In genomic region chr18:13580351-13580750, GRCh38 we compare ENCODE assay signal across 18 cellular contexts.
DNase-seq lines count a peak whose midpoint lies in the region; ATAC-seq and TF ChIP-seq lines count a peak whose summit lies in the region.
"Had no signal": no experiment of that assay in that cellular context is flagged by ENCODE, and none has a peak within 500 bp of the region (broad histone marks: within the 10 kb centered on the region; RNA-seq: fewer than 3 reads in every experiment).

No MANE protein-coding gene starts in this region.

- TF ChIP-seq POLR2A in spleen (IDR thresholded peaks at IDR 0.05) = no peak

- CTCF ChIA-PET in activated CD4-positive, alpha-beta memory T cell treated with anti-CD3 and anti-CD28 coated beads, Interleukin-2, amount 10 ng/mL, durations not matched to agents 7 days and 5 days (lab: Charles Lee) = interaction anchor here (0.9 kb wide), 1 partner anchor 21 kb away, joined by 3 read pairs; no protein-coding TSS in a partner anchor
- CTCF ChIA-PET in activated CD4-positive, alpha-beta memory T cell treated with anti-CD3 and anti-CD28 coated beads for 36 hours (lab: Charles Lee) = no interaction called here

- 79 to 94% (median 90%) methylated on average over 2 to 7 of the region's 7 CpGs for WGBS in spleen, 5 donors

- no peaks in the 10 kb centered on the region for H3K27me3 Mint-ChIP-seq in activated CD4-positive, alpha-beta memory T cell treated with anti-CD3 and anti-CD28 coated beads, Interleukin-2, amount 10 ng/mL, durations not matched to agents 7 days and 5 days
- H3K27me3 Mint-ChIP-seq in activated CD4-positive, alpha-beta memory T cell treated with anti-CD3 and anti-CD28 coated beads for 36 hours = no peaks in the 10 kb centered on the region
- H3K27me3 Mint-ChIP-seq in activated naive CD8-positive, alpha-beta T cell treated with anti-CD3 and anti-CD28 coated beads, Interleukin-2, amount 50 U/mL, for 24 hours = peaks cover 2% of the 10 kb centered on the region

- peaks cover 10% of the 10 kb centered on the region for H3K36me3 Mint-ChIP-seq in activated CD4-positive, alpha-beta memory T cell treated with anti-CD3 and anti-CD28 coated beads, Interleukin-2, amount 10 ng/mL, durations not matched to agents 7 days and 5 days (ENCODE audit: low read depth)
- peaks cover 10% of the 10 kb centered on the region for H3K36me3 Mint-ChIP-seq in activated CD4-positive, alpha-beta memory T cell treated with anti-CD3 and anti-CD28 coated beads for 36 hours
- H3K36me3 Mint-ChIP-seq in activated naive CD8-positive, alpha-beta T cell treated with anti-CD3 and anti-CD28 coated beads, Interleukin-2, amount 50 U/mL, for 24 hours (ENCODE audit: low read depth) = peaks cover 6% of the 10 kb centered on the region

- H3K4me3 ChIP-seq in DND-41 (ENCODE audit: low read depth in 1 of 2, low read length in 2 of 2) (no peak overlapping the region), spleen (no peak overlapping the region), ascending aorta (no peak overlapping the region)
- H3K4me3 ChIP-seq: HAP-1, vagina had no signal

- no peak overlapping the region for H3K4me3 Mint-ChIP-seq in activated CD4-positive, alpha-beta memory T cell treated with anti-CD3 and anti-CD28 coated beads, Interleukin-2, amount 10 ng/mL, durations not matched to agents 7 days and 5 days
- no peak overlapping the region for H3K4me3 Mint-ChIP-seq in activated CD4-positive, alpha-beta memory T cell treated with anti-CD3 and anti-CD28 coated beads for 36 hours
- no peak overlapping the region for H3K4me3 Mint-ChIP-seq in activated naive CD8-positive, alpha-beta T cell treated with anti-CD3 and anti-CD28 coated beads, Interleukin-2, amount 50 U/mL, for 24 hours

- POLR2A ChIA-PET in activated CD4-positive, alpha-beta memory T cell treated with anti-CD3 and anti-CD28 coated beads, Interleukin-2, amount 10 ng/mL, durations not matched to agents 7 days and 5 days (lab: Charles Lee) = interaction anchor here (1.4 to 7.8 kb wide), 2 partner anchors 18 to 33 kb away, joined by 4 to 76 read pairs; no protein-coding TSS in a partner anchor
- POLR2A ChIA-PET in activated CD4-positive, alpha-beta memory T cell treated with anti-CD3 and anti-CD28 coated beads for 36 hours (lab: Charles Lee) = no interaction called here

- H3K9me3 ChIP-seq in DND-41 (ENCODE audit: insufficient read depth, low read length, severe bottlenecking) (no peaks in the 10 kb centered on the region), spleen (no peaks in the 10 kb centered on the region), ascending aorta (no peaks in the 10 kb centered on the region)
- H3K9me3 ChIP-seq: HAP-1, vagina had no signal

- H3K9ac ChIP-seq in DND-41 (ENCODE audit: low read depth, low read length) = no peak overlapping the region
- H3K9ac ChIP-seq: parathyroid adenoma had no signal

- peaks cover 92% of the 10 kb centered on the region for H3K79me2 ChIP-seq in DND-41 (ENCODE audit: insufficient read depth, low read length)

- H3K27me3 ChIP-seq in DND-41 (ENCODE audit: insufficient read depth, low read length, poor library complexity) = no peaks in the 10 kb centered on the region
- H3K27me3 ChIP-seq in spleen (replicated peaks in 1 of 7) = no peaks in the 10 kb centered on the region
- H3K27me3 ChIP-seq in ascending aorta = no peaks in the 10 kb centered on the region
- H3K27me3 ChIP-seq: vagina had no signal

- no peak overlapping the region for H3K4me2 ChIP-seq in DND-41 (ENCODE audit: insufficient read depth, low read length)

- H3K36me3 ChIP-seq in DND-41 (ENCODE audit: insufficient read depth, low read length) (peaks cover 26% of the 10 kb centered on the region), spleen (peaks cover 0 to 7% (median 0%) of the 10 kb centered on the region in 6 donors), ascending aorta (no peaks in the 10 kb centered on the region)
- H3K36me3 ChIP-seq: HAP-1, vagina had no signal

- peak overlapping the region; percentile 73 for H3K27ac ChIP-seq in DND-41 (ENCODE audit: low read length)
- peak overlapping the region in 5 of 8 donors; percentile 5 to 65 (median 48) for H3K27ac ChIP-seq in spleen
- no peak overlapping the region for H3K27ac ChIP-seq in ascending aorta
- H3K27ac ChIP-seq: C4-2B, parathyroid adenoma, vagina had no signal

- DNase-seq in activated CD4-positive, alpha-beta memory T cell treated with anti-CD3 and anti-CD28 coated beads, Interleukin-2, amount 10 ng/mL, durations not matched to agents 7 days and 5 days = no peak
- DNase-seq in activated CD4-positive, alpha-beta memory T cell treated with anti-CD3 and anti-CD28 coated beads for 36 hours = no peak
- DNase-seq in DND-41 (no peak), spleen (no peak), ascending aorta (ENCODE audit: low spot score in 2 of 2) (no peak)
- DNase-seq in activated naive CD8-positive, alpha-beta T cell treated with anti-CD3 and anti-CD28 coated beads, Interleukin-2, amount 50 U/mL, for 24 hours = no peak
- DNase-seq: activated CD4-positive, alpha-beta T cell treated with anti-CD3 and anti-CD28 coated beads, Interleukin-2, amount 50 U/mL, for 48 hours; activated gamma-delta T cell; NCI-H2107; NCI-H510A treated with DMSO at 0.1 percent for 48 hours; RPMI8226; stimulated activated CD4-positive, alpha-beta T cell treated with anti-CD3 and anti-CD28 coated beads, Interleukin-2, amount 100 ng/mL, for 24 hours had no signal

- H3K4me1 ChIP-seq in DND-41 (ENCODE audit: insufficient read depth, low read length) (peaks cover 38% of the 10 kb centered on the region), spleen (peaks cover 14 to 64% (median 46%) of the 10 kb centered on the region in 6 donors), ascending aorta (peaks cover 3 to 20% of the 10 kb centered on the region in 2 donors)
- H3K4me1 ChIP-seq: HAP-1, parathyroid adenoma had no signal

- peaks cover 59% of the 10 kb centered on the region for H3K4me1 Mint-ChIP-seq in activated CD4-positive, alpha-beta memory T cell treated with anti-CD3 and anti-CD28 coated beads, Interleukin-2, amount 10 ng/mL, durations not matched to agents 7 days and 5 days
- H3K4me1 Mint-ChIP-seq in activated CD4-positive, alpha-beta memory T cell treated with anti-CD3 and anti-CD28 coated beads for 36 hours (ENCODE audit: low read depth) = peaks cover 52% of the 10 kb centered on the region
- H3K4me1 Mint-ChIP-seq in activated naive CD8-positive, alpha-beta T cell treated with anti-CD3 and anti-CD28 coated beads, Interleukin-2, amount 50 U/mL, for 24 hours = peaks cover 62% of the 10 kb centered on the region

- peaks cover 53% of the 10 kb centered on the region for H4K20me1 ChIP-seq in DND-41 (ENCODE audit: insufficient read depth, low read length)

- H3K9me3 Mint-ChIP-seq in activated CD4-positive, alpha-beta memory T cell treated with anti-CD3 and anti-CD28 coated beads, Interleukin-2, amount 10 ng/mL, durations not matched to agents 7 days and 5 days = peaks cover 4% of the 10 kb centered on the region
- H3K9me3 Mint-ChIP-seq in activated CD4-positive, alpha-beta memory T cell treated with anti-CD3 and anti-CD28 coated beads for 36 hours = no peaks in the 10 kb centered on the region
- no peaks in the 10 kb centered on the region for H3K9me3 Mint-ChIP-seq in activated naive CD8-positive, alpha-beta T cell treated with anti-CD3 and anti-CD28 coated beads, Interleukin-2, amount 50 U/mL, for 24 hours

- intact Hi-C loops in activated CD4-positive, alpha-beta memory T cell treated with anti-CD3 and anti-CD28 coated beads for 36 hours (cut with micrococcal nuclease) = loop anchor here (10.0 kb wide), 1 partner anchor 586 kb away; the partner anchor contains the start of gene CEP192
- intact Hi-C loops in spleen (cut with DNase I; ENCODE audit: low total_unique reads) (no loop called here), ascending aorta (cut with DNase I) (no loop called here)

- peak overlapping the region; percentile 52 for H3K27ac Mint-ChIP-seq in activated CD4-positive, alpha-beta memory T cell treated with anti-CD3 and anti-CD28 coated beads, Interleukin-2, amount 10 ng/mL, durations not matched to agents 7 days and 5 days
- no peak overlapping the region for H3K27ac Mint-ChIP-seq in activated CD4-positive, alpha-beta memory T cell treated with anti-CD3 and anti-CD28 coated beads for 36 hours
- peak overlapping the region; percentile 80 for H3K27ac Mint-ChIP-seq in activated naive CD8-positive, alpha-beta T cell treated with anti-CD3 and anti-CD28 coated beads, Interleukin-2, amount 50 U/mL, for 24 hours

- ATAC-seq in DND-41 (ENCODE audit: insufficient read depth, low read depth) (no peak), GM21360 (IDR thresholded peaks at IDR 0.05; ENCODE audit: unreplicated experiment) (no peak), HG03139 (IDR thresholded peaks at IDR 0.05; ENCODE audit: unreplicated experiment) (no peak)
- peak; percentile 48 for ATAC-seq in activated naive CD8-positive, alpha-beta T cell treated with anti-CD3 and anti-CD28 coated beads, Interleukin-2, amount 50 U/mL, for 24 hours

- TF ChIP-seq CTCF in DND-41 (IDR thresholded peaks at IDR 0.05; ENCODE audit: borderline replicate concordance, extremely low read depth, low read length, poor library complexity, severe bottlenecking) = no peak
- TF ChIP-seq CTCF in spleen (IDR thresholded peaks at IDR 0.05 in 8 of 11, conservative IDR thresholded peaks at IDR 0.05 in 3 of 11) = no peak
- TF ChIP-seq CTCF in ascending aorta (IDR thresholded peaks at IDR 0.05) = no peak

- H2AFZ ChIP-seq in DND-41 (ENCODE audit: low read depth, low read length) = no peak overlapping the region
- H2AFZ ChIP-seq: parathyroid adenoma had no signal

Comparison
In these comparisons a context has a peak if more than half of its experiments do, and no peak if none do; other contexts are left out.
1. H3K27ac ChIP-seq: peak in DND-41 (single experiment) and spleen (5 of 8); none in ascending aorta (0 of 2).